In genomic region chr6:72864236-72864635, GRCh38 we compare ENCODE assay signal across 12 cellular contexts.
"Had no signal": no experiment of that assay in that cellular context is flagged by ENCODE, and none has a peak within 500 bp of the region (broad histone marks: within the 10 kb centered on the region; RNA-seq: fewer than 3 reads in every experiment).

No MANE protein-coding gene starts in this region.

- H3K4me3 ChIP-seq: esophagus muscularis mucosa, gastroesophageal sphincter, sigmoid colon, skin epidermis, stomach had no signal

- DNase-seq: effector memory CD4-positive, alpha-beta T cell; glutamatergic neuron; naive thymus-derived CD8-positive, alpha-beta T cell; sigmoid colon; stimulated activated CD4-positive, alpha-beta T cell treated with anti-CD3 and anti-CD28 coated beads, Interleukin-12 subunit alpha, Interleukin-12 subunit beta, amount 100 ng/mL, for 4 hours; stimulated activated naive CD4-positive, alpha-beta T cell; stomach; substantia nigra had no signal

- H3K9me3 ChIP-seq: esophagus muscularis mucosa, gastroesophageal sphincter, neutrophil, sigmoid colon, stomach had no signal

- H3K27ac ChIP-seq: esophagus muscularis mucosa, gastroesophageal sphincter, neutrophil, sigmoid colon, skin epidermis, stomach had no signal

- H3K27me3 ChIP-seq: esophagus muscularis mucosa, gastroesophageal sphincter, neutrophil, sigmoid colon, stomach had no signal

- ATAC-seq: gastroesophageal sphincter; naive thymus-derived CD8-positive, alpha-beta T cell had no signal

- H3K36me3 ChIP-seq: esophagus muscularis mucosa, gastroesophageal sphincter, neutrophil, sigmoid colon, stomach had no signal
